In genomic region chrX:110741213-110741796, GRCh38 we compare ENCODE assay signal across 16 cellular contexts. TPM values are rescaled to one million over a fixed set of nuclear protein-coding genes. Genes with fewer than 3 reads are reported as not detected.
A peak's percentile ranks its signal among the peaks of the same experiment; 100 is the strongest.
DNase-seq lines count a peak whose midpoint lies in the region; FAIRE-seq and TF ChIP-seq lines count a peak whose summit lies in the region.
"Had no signal": no experiment of that assay in that cellular context is flagged by ENCODE, and none has a peak within 500 bp of the region (broad histone marks: within the 10 kb centered on the region; RNA-seq: fewer than 3 reads in every experiment).

No MANE protein-coding gene starts in this region.

- TF ChIP-seq POLR2A in breast epithelium (IDR thresholded peaks at IDR 0.05), result no peak
- no peak for TF ChIP-seq POLR2A in prostate gland (IDR thresholded peaks at IDR 0.05)

- peaks cover 0 to 57% of the 10 kb centered on the region in 2 donors for H3K27me3 ChIP-seq in breast epithelium
- no peaks in the 10 kb centered on the region for H3K27me3 ChIP-seq in astrocyte (ENCODE audit: insufficient read depth, low read length)
- H3K27me3 ChIP-seq in prostate gland (replicated peaks; ENCODE audit: insufficient read depth), result no peaks in the 10 kb centered on the region
- no peaks in the 10 kb centered on the region for H3K27me3 ChIP-seq in ascending aorta

- POLR2A ChIA-PET in MCF 10A (lab: Yijun Ruan, JAX), result no interaction called here

- peaks cover 5% of the 10 kb centered on the region for H3K36me3 Mint-ChIP-seq in MCF 10A (ENCODE audit: insufficient read depth, unreplicated experiment)
- H3K36me3 Mint-ChIP-seq in astrocyte (ENCODE audit: low read depth, unreplicated experiment), result no peaks in the 10 kb centered on the region
- H3K36me3 Mint-ChIP-seq: activated CD8-positive, alpha-beta memory T cell treated with anti-CD3 and anti-CD28 coated beads, Interleukin-2, amount 10 ng/mL, durations not matched to agents 7 days and 5 days; activated naive CD8-positive, alpha-beta T cell treated with anti-CD3 and anti-CD28 coated beads for 36 hours had no signal

- no CpG with 5 or more reads among the region's 1 CpG for WGBS in prostate gland

- BruUV-seq in MCF 10A (replicated peaks; lab: Mats Ljungman, UMichigan), result no TSS peak

- H3K27me3 Mint-ChIP-seq in MCF 10A (ENCODE audit: insufficient read depth, unreplicated experiment), result peaks cover 54% of the 10 kb centered on the region
- no peaks in the 10 kb centered on the region for H3K27me3 Mint-ChIP-seq in astrocyte (ENCODE audit: low read depth, unreplicated experiment)
- H3K27me3 Mint-ChIP-seq: activated CD8-positive, alpha-beta memory T cell treated with anti-CD3 and anti-CD28 coated beads, Interleukin-2, amount 10 ng/mL, durations not matched to agents 7 days and 5 days; activated naive CD8-positive, alpha-beta T cell treated with anti-CD3 and anti-CD28 coated beads for 36 hours had no signal

- H2AFZ ChIP-seq in astrocyte (ENCODE audit: low read depth, low read length), result peak overlapping the region; percentile 52

- H3K4me2 ChIP-seq in astrocyte (ENCODE audit: low read length), result peak overlapping the region; percentile 26

- no peak overlapping the region for H3K9ac ChIP-seq in astrocyte (ENCODE audit: low read length)

- FAIRE-seq in astrocyte (lab: Jason Lieb, UNC), result peak; percentile 92

- TF ChIP-seq CTCF in MCF 10A (IDR thresholded peaks at IDR 0.05; ENCODE audit: unreplicated experiment) (no peak), breast epithelium (IDR thresholded peaks at IDR 0.05) (no peak), astrocyte (IDR thresholded peaks at IDR 0.05; ENCODE audit: insufficient read depth, low read depth, low read length) (no peak), prostate gland (IDR thresholded peaks at IDR 0.05) (no peak), ascending aorta (IDR thresholded peaks at IDR 0.05) (no peak)

- no peak overlapping the region for H3K27ac Mint-ChIP-seq in MCF 10A (ENCODE audit: low read depth, unreplicated experiment)
- H3K27ac Mint-ChIP-seq in astrocyte (ENCODE audit: unreplicated experiment), result peak overlapping the region; percentile 83
- H3K27ac Mint-ChIP-seq: activated CD8-positive, alpha-beta memory T cell treated with anti-CD3 and anti-CD28 coated beads, Interleukin-2, amount 10 ng/mL, durations not matched to agents 7 days and 5 days; activated naive CD8-positive, alpha-beta T cell treated with anti-CD3 and anti-CD28 coated beads for 36 hours had no signal

- CTCF ChIA-PET in MCF 10A (lab: Yijun Ruan, JAX), result interaction anchor here (0.6 kb wide), 1 partner anchor 1057 kb away, joined by 3 read pairs; no protein-coding TSS in a partner anchor

- intact Hi-C loops in MCF 10A (cut with micrococcal nuclease) (no loop called here), breast epithelium (cut with DNase I; ENCODE audit: low total_unique reads) (no loop called here), prostate gland (cut with DNase I) (no loop called here), ascending aorta (cut with DNase I) (no loop called here)

- no peaks in the 10 kb centered on the region for H3K36me3 ChIP-seq in breast epithelium
- H3K36me3 ChIP-seq in astrocyte (ENCODE audit: insufficient read depth, low read length), result no peaks in the 10 kb centered on the region
- H3K36me3 ChIP-seq in prostate gland, result no peaks in the 10 kb centered on the region
- no peaks in the 10 kb centered on the region for H3K36me3 ChIP-seq in ascending aorta

- H3K4me1 Mint-ChIP-seq in MCF 10A (ENCODE audit: insufficient read depth, unreplicated experiment), result peaks cover 12% of the 10 kb centered on the region
- H3K4me1 Mint-ChIP-seq in astrocyte (ENCODE audit: low read depth, unreplicated experiment), result peaks cover 16% of the 10 kb centered on the region
- H3K4me1 Mint-ChIP-seq: activated CD8-positive, alpha-beta memory T cell treated with anti-CD3 and anti-CD28 coated beads, Interleukin-2, amount 10 ng/mL, durations not matched to agents 7 days and 5 days; activated naive CD8-positive, alpha-beta T cell treated with anti-CD3 and anti-CD28 coated beads for 36 hours had no signal

- H3K4me1 ChIP-seq in breast epithelium, result no peaks in the 10 kb centered on the region
- H3K4me1 ChIP-seq in astrocyte (ENCODE audit: insufficient read depth, low read length), result peaks cover 8% of the 10 kb centered on the region
- H3K4me1 ChIP-seq in prostate gland (replicated peaks), result no peaks in the 10 kb centered on the region
- H3K4me1 ChIP-seq in ascending aorta, result no peaks in the 10 kb centered on the region

- H3K27ac ChIP-seq in breast epithelium (no peak overlapping the region), astrocyte (ENCODE audit: low read depth, low read length) (peak overlapping the region; percentile 42), prostate gland (no peak overlapping the region), ascending aorta (no peak overlapping the region)
- H3K27ac ChIP-seq: dorsolateral prefrontal cortex had no signal

- H3K4me3 ChIP-seq in breast epithelium (no peak overlapping the region), astrocyte (ENCODE audit: insufficient read depth, low read depth, low read length) (no peak overlapping the region), prostate gland (no peak overlapping the region), ascending aorta (no peak overlapping the region)
- H3K4me3 ChIP-seq: dorsolateral prefrontal cortex had no signal

- H3K4me3 Mint-ChIP-seq in MCF 10A (ENCODE audit: unreplicated experiment) (no peak overlapping the region), astrocyte (ENCODE audit: unreplicated experiment) (no peak overlapping the region)
- H3K4me3 Mint-ChIP-seq: activated CD8-positive, alpha-beta memory T cell treated with anti-CD3 and anti-CD28 coated beads, Interleukin-2, amount 10 ng/mL, durations not matched to agents 7 days and 5 days; activated naive CD8-positive, alpha-beta T cell treated with anti-CD3 and anti-CD28 coated beads for 36 hours had no signal

- no peaks in the 10 kb centered on the region for H3K9me3 Mint-ChIP-seq in MCF 10A (ENCODE audit: unreplicated experiment)
- H3K9me3 Mint-ChIP-seq in astrocyte (ENCODE audit: unreplicated experiment), result no peaks in the 10 kb centered on the region
- H3K9me3 Mint-ChIP-seq: activated naive CD8-positive, alpha-beta T cell treated with anti-CD3 and anti-CD28 coated beads for 36 hours had no signal

- H3K79me2 ChIP-seq in astrocyte (ENCODE audit: insufficient read depth, low read length), result no peaks in the 10 kb centered on the region

- DNase-seq in MCF 10A (ENCODE audit: unreplicated experiment) (peak; percentile 74), breast epithelium (ENCODE audit: low spot score in 2 of 2) (no peak), astrocyte (ENCODE audit: low read depth) (peak; percentile 76), glomerular visceral epithelial cell (ENCODE audit: extremely low spot score) (peak; percentile 49), prostate gland (ENCODE audit: low spot score) (no peak), pons (ENCODE audit: low spot score) (no peak), ascending aorta (ENCODE audit: low spot score in 2 of 2) (no peak), 8988T (no peak)
- DNase-seq: activated CD8-positive, alpha-beta memory T cell treated with anti-CD3 and anti-CD28 coated beads, Interleukin-2, amount 10 ng/mL, durations not matched to agents 7 days and 5 days; activated naive CD8-positive, alpha-beta T cell treated with anti-CD3 and anti-CD28 coated beads for 36 hours; DMS153; dorsolateral prefrontal cortex; Karpas-422; retina; T-helper 9 cell had no signal

- no peaks in the 10 kb centered on the region for H4K20me1 ChIP-seq in astrocyte (ENCODE audit: insufficient read depth, low read length)

- H3K9me3 ChIP-seq in breast epithelium (no peaks in the 10 kb centered on the region), astrocyte (ENCODE audit: insufficient read depth, low read depth, low read length) (no peaks in the 10 kb centered on the region), prostate gland (no peaks in the 10 kb centered on the region), ascending aorta (no peaks in the 10 kb centered on the region)

RNA-seq across cellular contexts. Expression of gene CHRDL1, which starts 54.3 kb away (rescaled TPM):
- not detected in 2 replicates for total RNA-seq in MCF 10A (2022)
- total RNA-seq in breast epithelium, result 100 to 1,000 TPM in 1 of 3 donors, 10 to 100 TPM in 2; 37.3 to 396 (median 72.1) TPM
- 3.3 and 4.8 TPM in 2 replicates for total RNA-seq in astrocyte
- 10 to 100 TPM; 49.1 to 61.4 TPM for total RNA-seq in prostate gland
- total RNA-seq in ascending aorta, result 43.5 TPM
- total RNA-seq: A172; activated CD8-positive, alpha-beta memory T cell treated with anti-CD3 and anti-CD28 coated beads, Interleukin-2, amount 10 ng/mL, durations not matched to agents 7 days and 5 days; activated naive CD8-positive, alpha-beta T cell treated with anti-CD3 and anti-CD28 coated beads for 36 hours had no signal

Comparison
In these comparisons a context has a peak if more than half of its experiments do, and no peak if none do; other contexts are left out.
1. DNase-seq: peak in MCF 10A (single experiment), astrocyte (single experiment) and glomerular visceral epithelial cell (single experiment); none in breast epithelium (0 of 2), prostate gland (single experiment), pons (single experiment), ascending aorta (0 of 2) and 8988T (single experiment).